In genomic region chr15:47404877-47405276, GRCh38 we compare ENCODE assay signal across 20 cellular contexts.
DNase-seq lines count a peak whose midpoint lies in the region; ATAC-seq, FAIRE-seq and TF ChIP-seq lines count a peak whose summit lies in the region.
"Had no signal": no experiment of that assay in that cellular context is flagged by ENCODE, and none has a peak within 500 bp of the region (broad histone marks: within the 10 kb centered on the region; RNA-seq: fewer than 3 reads in every experiment).

No MANE protein-coding gene starts in this region.

- H2BK5ac ChIP-seq in IMR-90 (ENCODE audit: low read depth, low read length, poor library complexity, severe bottlenecking) (no peak overlapping the region), H1 (ENCODE audit: low read depth, low read length) (no peak overlapping the region)

- BruUV-seq in IMR-90 (replicated peaks; lab: Mats Ljungman, UMichigan), result no TSS peak

- FAIRE-seq in H1 (lab: Jason Lieb, UNC) (no peak), GM12891 (lab: Jason Lieb, UNC) (no peak)
- FAIRE-seq: GM12878, GM18507, HTR-8/SVneo had no signal

- DNase-seq in IMR-90 (no peak), NCI-H2171 treated with DMSO at 0.1 percent for 48 hours (lab: John Stamatoyannopoulos, UW) (peak; percentile 56), H1 (ENCODE audit: low read depth in 1 of 2, low spot score in 2 of 2) (no peak), middle frontal gyrus (ENCODE audit: extremely low spot score, low spot score) (peak; percentile 5), gastrocnemius medialis (no peak), GM12891 (ENCODE audit: insufficient read length, low spot score) (no peak)
- DNase-seq: Calu3; CD4-positive, alpha-beta T cell; DND-41; GDM1; NCI-H1105; NCI-H1694; NCI-H2107; NCI-H510A; T-helper 2 cell had no signal

- H3K4me3 ChIP-seq in IMR-90 (ENCODE audit: insufficient read depth, low read depth, low read length), result no peak overlapping the region
- H3K4me3 ChIP-seq in H1 (ENCODE audit: extremely low read depth in 1 of 4, insufficient read depth in 2 of 4, low read depth in 3 of 4, low read length in 4 of 4), result no peak overlapping the region
- no peak overlapping the region for H3K4me3 ChIP-seq in gastrocnemius medialis
- H3K4me3 ChIP-seq: GM12878 had no signal

- H4K8ac ChIP-seq in IMR-90 (ENCODE audit: low read depth in 2 of 2, low read length in 2 of 2) (no peak overlapping the region), H1 (ENCODE audit: extremely low read depth, insufficient read depth, low read length) (no peak overlapping the region)

- TF ChIP-seq RAD21 in IMR-90 (IDR thresholded peaks at IDR 0.05; ENCODE audit: low read length) (no peak), H1 (IDR thresholded peaks at IDR 0.05 in 1 of 2, conservative IDR thresholded peaks at IDR 0.05 in 1 of 2; ENCODE audit: low read depth in 2 of 2, low read length in 2 of 2) (no peak)

- dilution Hi-C loops in IMR-90 (cut with HindIII; ENCODE audit: low sequenced_read_pairs, unreplicated experiment), result no loop called here

- H3K23ac ChIP-seq in IMR-90 (ENCODE audit: low read depth, low read length) (no peak overlapping the region), H1 (ENCODE audit: insufficient read length) (no peak overlapping the region)

- 100% methylated on average over 1 of the region's 3 CpGs; no CpG with 5 or more reads in 1 of the 2 experiments for WGBS in IMR-90 (ENCODE audit: extremely low coverage in 2 of 2, insufficient read length in 1 of 2), 2 experiments
- 87% methylated on average over 3 of the region's 3 CpGs; no CpG with 5 or more reads in 1 of the 2 experiments for WGBS in H1 (ENCODE audit: extremely low coverage in 1 of 2, insufficient coverage in 1 of 2, insufficient read length in 1 of 2, insufficient replicate concordance in 2 of 2, low coverage in 1 of 2, low lambda C conversion rate in 2 of 2, missing lambda C conversion rate in 1 of 2), 2 experiments

- H3K4me2 ChIP-seq in IMR-90 (ENCODE audit: low read depth, low read length) (no peak overlapping the region), H1 (ENCODE audit: insufficient read depth in 1 of 2, low read depth in 2 of 2, low read length in 2 of 2) (no peak overlapping the region)

- no peak overlapping the region for H4K91ac ChIP-seq in IMR-90 (ENCODE audit: insufficient read depth, low read depth, low read length)
- H4K91ac ChIP-seq in H1 (replicated peaks; ENCODE audit: insufficient read length, low read length), result no peak overlapping the region

- H3K9me1 ChIP-seq in IMR-90 (ENCODE audit: insufficient read depth, low read length), result no peaks in the 10 kb centered on the region

- TF ChIP-seq EP300 in H1 (IDR thresholded peaks at IDR 0.05; ENCODE audit: borderline replicate concordance in 1 of 2, low read depth in 2 of 2, low read length in 2 of 2), result no peak

- H3K14ac ChIP-seq in IMR-90 (replicated peaks; ENCODE audit: low read depth, low read length) (no peak overlapping the region), H1 (ENCODE audit: insufficient read length) (no peak overlapping the region)

- peaks cover 4% of the 10 kb centered on the region for H3K4me1 ChIP-seq in IMR-90 (ENCODE audit: control insufficient read depth, insufficient read depth, low read length)
- peaks cover 0 to 11% (median 3%) of the 10 kb centered on the region in 4 experiments; a peak in 3 of 7 replicates for H3K4me1 ChIP-seq in H1 (replicated peaks in 1 of 4; ENCODE audit: control insufficient read depth in 3 of 4, insufficient read depth in 4 of 4, low read length in 3 of 4)
- H3K4me1 ChIP-seq in gastrocnemius medialis, result peaks cover 0 to 6% of the 10 kb centered on the region in 2 donors

- H3K79me1 ChIP-seq in IMR-90 (ENCODE audit: low read depth in 1 of 2, low read length in 2 of 2) (no peaks in the 10 kb centered on the region), H1 (ENCODE audit: low read depth, low read length) (no peaks in the 10 kb centered on the region)

- POLR2A ChIA-PET in IMR-90 (lab: Charles Lee; ENCODE audit: unreplicated experiment) (no interaction called here), H1 (lab: Charles Lee; ENCODE audit: partially characterized antibody) (no interaction called here)

- H2BK120ac ChIP-seq in IMR-90 (ENCODE audit: low read depth, low read length) (no peak overlapping the region), H1 (replicated peaks; ENCODE audit: low read depth, low read length) (no peak overlapping the region)

- TF ChIP-seq CTCF in IMR-90 (conservative IDR thresholded peaks at IDR 0.05; ENCODE audit: low read depth, low read length), result no peak
- TF ChIP-seq CTCF in H1 (IDR thresholded peaks at IDR 0.05; ENCODE audit: control extremely low read depth in 1 of 3, insufficient read depth in 1 of 3, low read depth in 1 of 3, low read length in 3 of 3), result peak in 1 of 3 experiments; percentile 19; a peak in 1 of 4 replicates
- TF ChIP-seq CTCF in gastrocnemius medialis (IDR thresholded peaks at IDR 0.05 in 4 of 5, conservative IDR thresholded peaks at IDR 0.05 in 1 of 5), result no peak

- peak overlapping the region; percentile 18; the same call in 1 of the 2 replicates for H3K4ac ChIP-seq in IMR-90 (ENCODE audit: low read depth, low read length)
- no peak overlapping the region for H3K4ac ChIP-seq in H1 (replicated peaks; ENCODE audit: insufficient read length, low read depth, low read length)

- H2BK12ac ChIP-seq in H1 (ENCODE audit: low read depth, low read length), result no peak overlapping the region

- H3K27me3 ChIP-seq in IMR-90 (ENCODE audit: control insufficient read depth, insufficient read depth, low read length) (no peaks in the 10 kb centered on the region; the same call in 1 of the 2 replicates), H1 (replicated peaks in 1 of 4; ENCODE audit: control insufficient read depth in 3 of 4, extremely low read depth in 1 of 4, insufficient read depth in 3 of 4, low read length in 3 of 4) (no peaks in the 10 kb centered on the region), gastrocnemius medialis (no peaks in the 10 kb centered on the region)

- H2BK15ac ChIP-seq in IMR-90 (ENCODE audit: low read depth, low read length), result no peak overlapping the region
- H2BK15ac ChIP-seq in H1 (ENCODE audit: low read length), result peak overlapping the region; percentile 67; the same call in 1 of the 2 replicates

- CTCF ChIA-PET in IMR-90 (lab: Yijun Ruan, JAX) (interaction anchor here (1.4 kb wide), 1 partner anchor 10 kb away, joined by 4 read pairs; no protein-coding TSS in a partner anchor), H1 (lab: Charles Lee; ENCODE audit: partially characterized antibody) (interaction anchor here (0.6 to 3.4 kb wide), 10 partner anchors 9 to 1992 kb away, joined by 3 to 15 read pairs (median 4); no protein-coding TSS in a partner anchor)

- H3K27ac ChIP-seq in IMR-90 (ENCODE audit: insufficient read depth, low read length), result no peak overlapping the region
- no peak overlapping the region for H3K27ac ChIP-seq in H1 (ENCODE audit: low read depth, low read length)
- no peak overlapping the region for H3K27ac ChIP-seq in gastrocnemius medialis

- no peaks in the 10 kb centered on the region for H3K79me2 ChIP-seq in H1 (ENCODE audit: control insufficient read depth in 1 of 2, insufficient read depth in 2 of 2, low read length in 2 of 2)

- H2AK5ac ChIP-seq in IMR-90 (ENCODE audit: low read depth, low read length), result no peak overlapping the region; the same call in 1 of the 2 replicates
- no peak overlapping the region for H2AK5ac ChIP-seq in H1 (ENCODE audit: low read depth, low read length)

- H2BK20ac ChIP-seq in IMR-90 (ENCODE audit: low read depth, low read length) (no peak overlapping the region; the same call in 1 of the 2 replicates), H1 (ENCODE audit: low read length) (no peak overlapping the region)

- H3K9me3 ChIP-seq in IMR-90 (ENCODE audit: control insufficient read depth, insufficient read depth, low read length) (no peaks in the 10 kb centered on the region), H1 (ENCODE audit: insufficient read depth in 2 of 2, low read depth in 1 of 2, low read length in 1 of 2) (no peaks in the 10 kb centered on the region), gastrocnemius medialis (no peaks in the 10 kb centered on the region)

- in situ Hi-C loops in IMR-90 (cut with MboI; ENCODE audit: low sequenced_read_pairs) (no loop called here), gastrocnemius medialis (cut with MboI; ENCODE audit: low sequenced_read_pairs in 4 of 4) (no loop called here)

- H4K5ac ChIP-seq in IMR-90 (ENCODE audit: low read depth, low read length) (no peak overlapping the region), H1 (ENCODE audit: insufficient read length, low read depth, low read length) (no peak overlapping the region)

- H4K20me1 ChIP-seq in IMR-90 (ENCODE audit: insufficient read depth, low read length) (no peaks in the 10 kb centered on the region), H1 (replicated peaks in 1 of 2; ENCODE audit: control insufficient read depth in 1 of 2, insufficient read depth in 2 of 2, low read length in 2 of 2) (no peaks in the 10 kb centered on the region)

- no peak overlapping the region for H3K9ac ChIP-seq in IMR-90 (ENCODE audit: low read depth, low read length)
- no peak overlapping the region for H3K9ac ChIP-seq in H1 (replicated peaks in 1 of 4; ENCODE audit: extremely low read depth in 1 of 4, low read depth in 3 of 4, low read length in 3 of 4)

- no peak for TF ChIP-seq POLR2A in IMR-90 (IDR thresholded peaks at IDR 0.05; ENCODE audit: low read depth, low read length)
- TF ChIP-seq POLR2A in H1 (IDR thresholded peaks at IDR 0.05; ENCODE audit: control extremely low read depth in 1 of 2, low read depth in 2 of 2, low read length in 2 of 2), result no peak
- no peak for TF ChIP-seq POLR2A in gastrocnemius medialis (IDR thresholded peaks at IDR 0.05)
- no peak for TF ChIP-seq POLR2A in GM12891 (IDR thresholded peaks at IDR 0.05; ENCODE audit: low read depth, low read length)

- H2AK9ac ChIP-seq in IMR-90 (replicated peaks; ENCODE audit: low read depth, low read length, poor library complexity), result no peak overlapping the region

- H3K56ac ChIP-seq in IMR-90 (ENCODE audit: extremely low read depth, insufficient read depth, low read length), result no peak overlapping the region
- no peak overlapping the region for H3K56ac ChIP-seq in H1 (replicated peaks; ENCODE audit: insufficient read length, low read depth, low read length)

- peak overlapping the region; percentile 5 for H2AFZ ChIP-seq in IMR-90 (replicated peaks; ENCODE audit: low read length, poor library complexity)
- H2AFZ ChIP-seq in H1 (ENCODE audit: low read length), result no peak overlapping the region

- ATAC-seq in IMR-90 (ENCODE audit: low read depth) (no peak), gastrocnemius medialis (no peak), HG03175 (IDR thresholded peaks at IDR 0.05; ENCODE audit: unreplicated experiment) (no peak), HG02870 (IDR thresholded peaks at IDR 0.05; ENCODE audit: unreplicated experiment) (no peak)
- ATAC-seq: GM12878 had no signal

- H3K18ac ChIP-seq in IMR-90 (ENCODE audit: low read depth, low read length), result no peak overlapping the region
- no peak overlapping the region for H3K18ac ChIP-seq in H1 (ENCODE audit: extremely low read depth, low read length)

- no peaks in the 10 kb centered on the region for H3K23me2 ChIP-seq in H1 (ENCODE audit: low read depth, low read length)

- intact Hi-C loops in IMR-90 (cut with micrococcal nuclease), result no loop called here
- intact Hi-C loops in gastrocnemius medialis (cut with DNase I; ENCODE audit: low total_unique reads), result no loop called here

- H3K36me3 ChIP-seq in IMR-90 (ENCODE audit: control insufficient read depth, insufficient read depth, low read length), result no peaks in the 10 kb centered on the region
- no peaks in the 10 kb centered on the region for H3K36me3 ChIP-seq in H1 (ENCODE audit: control insufficient read depth in 2 of 4, insufficient read depth in 4 of 4, low read length in 3 of 4)
- H3K36me3 ChIP-seq in gastrocnemius medialis, result no peaks in the 10 kb centered on the region

Comparison
In these comparisons a context has a peak if more than half of its experiments do, and no peak if none do; other contexts are left out.
1. DNase-seq: peak in NCI-H2171 treated with DMSO at 0.1 percent for 48 hours (single experiment) and middle frontal gyrus (single experiment); none in IMR-90 (single experiment), H1 (0 of 2), gastrocnemius medialis (0 of 2) and GM12891 (single experiment).